Comparison of ENCODE assay signal across 19 cellular contexts in the genomic region with DNA sequence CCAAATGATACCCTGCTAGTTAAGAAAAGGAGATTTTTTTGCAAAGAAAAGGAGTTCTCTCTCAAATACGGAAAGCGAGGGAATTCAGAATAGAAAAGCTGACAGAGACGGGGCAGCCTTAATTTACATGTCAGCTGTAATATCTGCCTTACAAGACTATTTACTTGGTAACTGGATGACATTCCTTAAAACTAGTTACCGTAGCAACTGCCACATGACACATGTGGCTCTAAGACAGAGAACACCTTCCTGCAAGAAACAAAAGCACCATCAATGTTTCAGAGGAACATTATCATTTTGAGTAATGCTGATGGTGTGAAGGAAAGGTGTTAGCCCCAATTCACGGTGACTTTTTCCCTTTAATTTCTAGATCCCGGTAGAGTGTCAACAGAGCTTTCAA.
DNase-seq lines count a peak whose midpoint lies in the region; ATAC-seq and TF ChIP-seq lines count a peak whose summit lies in the region.
"Had no signal": no experiment of that assay in that cellular context is flagged by ENCODE, and none has a peak within 500 bp of the region (broad histone marks: within the 10 kb centered on the region; RNA-seq: fewer than 3 reads in every experiment).

No MANE protein-coding gene starts in this region.

- no peak overlapping the region for H3K4ac ChIP-seq in neuronal stem cell (ENCODE audit: low read length)

- H3K27ac Mint-ChIP-seq in GM23338 = no peak overlapping the region
- H3K27ac Mint-ChIP-seq: CD4-positive, alpha-beta memory T cell had no signal

- no peak overlapping the region for H2BK120ac ChIP-seq in neuronal stem cell (ENCODE audit: low read depth, low read length)

- no peaks in the 10 kb centered on the region for H3K79me2 ChIP-seq in GM23338 (replicated peaks; ENCODE audit: insufficient read depth)
- no peaks in the 10 kb centered on the region for H3K79me2 ChIP-seq in hepatocyte

- H2BK12ac ChIP-seq in neuronal stem cell (ENCODE audit: low read length) = no peak overlapping the region

- no peaks in the 10 kb centered on the region for H3K9me3 Mint-ChIP-seq in GM23338

- H3K9me3 ChIP-seq in neuronal stem cell (replicated peaks in 1 of 2; ENCODE audit: control insufficient read depth in 2 of 2, insufficient read depth in 1 of 2, low read depth in 1 of 2, low read length in 2 of 2) (no peaks in the 10 kb centered on the region), hepatocyte (ENCODE audit: low read depth) (no peaks in the 10 kb centered on the region)
- H3K9me3 ChIP-seq: BLaER1 treated with 17β-estradiol and CSF1 and Interleukin-3, amounts not matched to agents 10 nM and 100 nM; SJSA1 had no signal

- ATAC-seq in GM23338 (no peak), HG03280 (IDR thresholded peaks at IDR 0.05; ENCODE audit: unreplicated experiment) (no peak)
- ATAC-seq: Right ventricle myocardium inferior had no signal

- no peak overlapping the region for H3K18ac ChIP-seq in neuronal stem cell (ENCODE audit: low read length)

- no peak overlapping the region for H3K4me3 ChIP-seq in GM23338
- no peak overlapping the region for H3K4me3 ChIP-seq in neuronal stem cell (ENCODE audit: low read length in 2 of 2)
- H3K4me3 ChIP-seq in hepatocyte = no peak overlapping the region
- H3K4me3 ChIP-seq: BLaER1 treated with 17β-estradiol and CSF1 and Interleukin-3, amounts not matched to agents 10 nM and 100 nM; SJSA1 had no signal

- H2BK15ac ChIP-seq in neuronal stem cell (ENCODE audit: low read length) = no peak overlapping the region

- no peaks in the 10 kb centered on the region for H3F3A ChIP-seq in GM23338 (replicated peaks; ENCODE audit: low read depth)

- WGBS in neuronal stem cell (ENCODE audit: extremely low coverage in 2 of 2, insufficient read length in 2 of 2, insufficient replicate concordance in 1 of 2), 2 donors = no CpG with 5 or more reads among the region's 6 CpGs
- WGBS in hepatocyte (ENCODE audit: low lambda C conversion rate, missing lambda C conversion rate) = 36% methylated on average over 6 of the region's 6 CpGs

- no peaks in the 10 kb centered on the region for H3K36me3 Mint-ChIP-seq in GM23338 (ENCODE audit: low read depth)
- H3K36me3 Mint-ChIP-seq: CD4-positive, alpha-beta memory T cell had no signal

- no peak overlapping the region for H3K9ac ChIP-seq in neuronal stem cell (ENCODE audit: low read depth, low read length, poor library complexity)
- H3K9ac ChIP-seq: BLaER1 treated with 17β-estradiol and CSF1 and Interleukin-3, amounts not matched to agents 10 nM and 100 nM had no signal

- H3K27me3 ChIP-seq in GM23338 (ENCODE audit: insufficient read depth) (no peaks in the 10 kb centered on the region), neuronal stem cell (ENCODE audit: control insufficient read depth in 3 of 3, insufficient read depth in 3 of 3, low read depth in 1 of 3, low read length in 3 of 3) (no peaks in the 10 kb centered on the region), hepatocyte (no peaks in the 10 kb centered on the region)
- H3K27me3 ChIP-seq: BLaER1 treated with 17β-estradiol and CSF1 and Interleukin-3, amounts not matched to agents 10 nM and 100 nM had no signal

- H2AFZ ChIP-seq in GM23338 (no peak overlapping the region), neuronal stem cell (ENCODE audit: low read length) (peak overlapping the region; percentile 15), hepatocyte (no peak overlapping the region)

- no peak overlapping the region for H3K4me2 ChIP-seq in GM23338
- no peak overlapping the region for H3K4me2 ChIP-seq in neuronal stem cell (ENCODE audit: insufficient read depth, low read length, poor library complexity, severe bottlenecking)
- no peak overlapping the region for H3K4me2 ChIP-seq in hepatocyte
- H3K4me2 ChIP-seq: BLaER1 treated with 17β-estradiol and CSF1 and Interleukin-3, amounts not matched to agents 10 nM and 100 nM had no signal

- TF ChIP-seq CTCF in GM23338 (conservative IDR thresholded peaks at IDR 0.05; ENCODE audit: low read depth in 2 of 2) = no peak
- TF ChIP-seq CTCF in hepatocyte (IDR thresholded peaks at IDR 0.05; ENCODE audit: poor library complexity) = no peak

- DNase-seq in GM23338 (ENCODE audit: low spot score) (peak; percentile 70), NCI-H69 (lab: John Stamatoyannopoulos, UW) (peak; percentile 50), iPS-NIHi11 (ENCODE audit: low spot score) (peak; percentile 4), neuronal stem cell (ENCODE audit: low spot score) (no peak), NCI-H128 (lab: John Stamatoyannopoulos, UW; ENCODE audit: unreplicated experiment) (no peak), hepatocyte (ENCODE audit: low spot score) (no peak)
- DNase-seq: ACHN; CD4-positive, alpha-beta memory T cell; Karpas-422; NCI-H1436; NCI-H1930; NCI-H345; NCI-H524; NCI-H82; OCI-M1 had no signal

- peaks cover 17% of the 10 kb centered on the region for H3K4me1 Mint-ChIP-seq in GM23338
- H3K4me1 Mint-ChIP-seq: CD4-positive, alpha-beta memory T cell had no signal

- H3K27me3 Mint-ChIP-seq in GM23338 (ENCODE audit: insufficient read depth, low read depth, poor library complexity) = no peaks in the 10 kb centered on the region
- H3K27me3 Mint-ChIP-seq: CD4-positive, alpha-beta memory T cell had no signal

- H2BK5ac ChIP-seq in neuronal stem cell (ENCODE audit: low read length) = no peak overlapping the region

- H3K4me1 ChIP-seq in GM23338 (ENCODE audit: insufficient read depth) = peaks cover 10% of the 10 kb centered on the region; the same call in 1 of the 2 replicates
- H3K4me1 ChIP-seq in neuronal stem cell (ENCODE audit: control insufficient read depth in 2 of 2, insufficient read depth in 1 of 2, low read depth in 1 of 2, low read length in 2 of 2) = peaks cover 5 to 20% of the 10 kb centered on the region in 2 donors
- H3K4me1 ChIP-seq in hepatocyte (ENCODE audit: insufficient read depth) = no peaks in the 10 kb centered on the region
- H3K4me1 ChIP-seq: BLaER1 treated with 17β-estradiol and CSF1 and Interleukin-3, amounts not matched to agents 10 nM and 100 nM; SJSA1 had no signal

- H3K14ac ChIP-seq in neuronal stem cell (ENCODE audit: low read length) = no peak overlapping the region

- H4K91ac ChIP-seq in neuronal stem cell (ENCODE audit: low read depth, low read length, poor library complexity) = no peak overlapping the region

- H2AK5ac ChIP-seq in neuronal stem cell (ENCODE audit: low read depth, low read length) = no peak overlapping the region

- H3K36me3 ChIP-seq in GM23338 (ENCODE audit: insufficient read depth) (no peaks in the 10 kb centered on the region), neuronal stem cell (replicated peaks in 1 of 2; ENCODE audit: control insufficient read depth in 2 of 2, insufficient read depth in 2 of 2, low read length in 2 of 2) (no peaks in the 10 kb centered on the region), hepatocyte (replicated peaks; ENCODE audit: insufficient read depth, low read depth) (no peaks in the 10 kb centered on the region)
- H3K36me3 ChIP-seq: BLaER1 treated with 17β-estradiol and CSF1 and Interleukin-3, amounts not matched to agents 10 nM and 100 nM; SJSA1 had no signal

- H4K8ac ChIP-seq in neuronal stem cell (ENCODE audit: low read depth, low read length) = no peak overlapping the region

- H3K4me3 Mint-ChIP-seq in GM23338 = no peak overlapping the region
- H3K4me3 Mint-ChIP-seq: CD4-positive, alpha-beta memory T cell had no signal

- H4K20me1 ChIP-seq in GM23338 (replicated peaks; ENCODE audit: insufficient read depth) (no peaks in the 10 kb centered on the region), hepatocyte (ENCODE audit: insufficient read depth, poor library complexity, severe bottlenecking) (no peaks in the 10 kb centered on the region)
- H4K20me1 ChIP-seq: BLaER1 treated with 17β-estradiol and CSF1 and Interleukin-3, amounts not matched to agents 10 nM and 100 nM had no signal

- no peaks in the 10 kb centered on the region for H3K79me1 ChIP-seq in neuronal stem cell (ENCODE audit: low read depth, low read length)

- no peaks in the 10 kb centered on the region for H3K9me2 ChIP-seq in GM23338 (ENCODE audit: insufficient read depth)
- H3K9me2 ChIP-seq in hepatocyte (replicated peaks; ENCODE audit: insufficient read depth) = no peaks in the 10 kb centered on the region

- no peak overlapping the region for H3K23ac ChIP-seq in neuronal stem cell (ENCODE audit: low read depth, low read length, poor library complexity)

- no peak overlapping the region for H3K27ac ChIP-seq in GM23338 (ENCODE audit: low read depth)
- H3K27ac ChIP-seq in neuronal stem cell (replicated peaks; ENCODE audit: low read length) = no peak overlapping the region
- no peak overlapping the region for H3K27ac ChIP-seq in hepatocyte
- H3K27ac ChIP-seq: BLaER1 treated with 17β-estradiol and CSF1 and Interleukin-3, amounts not matched to agents 10 nM and 100 nM; SJSA1 had no signal

TF ChIP-seq in GM23338, 12 proteins besides CTCF, POLR2A, EP300 and RAD21 (continues in another document):
- TF ChIP-seq ZNF331 (CRISPR knock-in tag; IDR thresholded peaks at IDR 0.05; ENCODE audit: low read depth) (no peak), ETS1 (IDR thresholded peaks at IDR 0.05) (no peak)

Comparison
In these comparisons a context has a peak if more than half of its experiments do, and no peak if none do; other contexts are left out.
1. DNase-seq: peak in GM23338 (single experiment), NCI-H69 (single experiment) and iPS-NIHi11 (single experiment); none in neuronal stem cell (single experiment), NCI-H128 (single experiment) and hepatocyte (single experiment).